9 cellular contexts compared by ENCODE assay signal in the genomic region with DNA sequence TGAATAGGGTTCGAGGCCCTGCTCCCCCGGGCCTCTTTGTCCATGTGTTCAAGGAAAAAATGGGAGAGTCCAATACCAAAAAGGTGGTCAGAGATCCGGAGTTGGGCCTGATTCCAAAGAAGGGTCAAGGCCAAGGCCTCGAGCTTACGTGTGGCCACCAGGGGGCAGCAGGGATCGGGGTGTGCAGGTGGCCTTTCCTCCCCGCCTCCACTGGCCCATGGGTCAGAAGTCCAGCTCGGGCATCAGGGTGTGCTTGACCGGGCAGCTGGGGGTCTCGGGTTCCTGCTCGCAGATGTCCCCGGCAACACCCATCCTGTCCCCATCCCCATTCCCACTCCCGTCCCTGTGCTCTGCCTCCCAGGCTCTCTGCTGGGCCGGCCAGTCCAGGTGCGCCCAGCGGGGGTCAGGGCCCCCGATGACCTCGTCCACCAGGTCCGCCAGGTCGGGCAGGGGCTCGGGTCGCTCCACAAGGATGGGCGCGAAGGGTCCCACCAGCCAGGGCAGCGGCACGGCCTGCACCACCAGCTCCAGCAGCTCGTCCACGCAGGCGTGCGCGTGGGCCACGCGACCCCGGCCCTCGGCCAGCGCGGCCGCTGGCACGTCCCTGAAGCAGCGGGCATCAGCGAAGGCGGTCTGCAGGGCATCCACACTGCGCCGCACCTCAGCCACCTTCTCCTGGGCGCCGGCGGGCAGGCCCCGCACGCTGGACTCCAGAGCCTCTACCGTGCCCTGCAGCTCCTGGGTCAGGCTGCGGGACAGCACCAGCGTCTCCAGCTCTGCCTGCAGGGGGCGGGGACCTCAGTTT. TPM values are rescaled to one million over a fixed set of nuclear protein-coding genes. Genes with fewer than 3 reads are reported as not detected.
DNase-seq lines count a peak whose midpoint lies in the region; ATAC-seq and TF ChIP-seq lines count a peak whose summit lies in the region.
"Had no signal": no experiment of that assay in that cellular context is flagged by ENCODE, and none has a peak within 500 bp of the region (broad histone marks: within the 10 kb centered on the region; RNA-seq: fewer than 3 reads in every experiment).

No MANE protein-coding gene starts in this region.

- H3K36me3 Mint-ChIP-seq in GM23338 (ENCODE audit: low read depth) = peaks cover 2% of the 10 kb centered on the region; the same call in 1 of the 3 replicates

- peak; percentile 81 for TF ChIP-seq CTCF in BE2C (IDR thresholded peaks at IDR 0.05; ENCODE audit: low read depth, low read length)
- TF ChIP-seq CTCF in GM23338 (conservative IDR thresholded peaks at IDR 0.05; ENCODE audit: low read depth in 2 of 2) = peak; percentile 86 to 92
- peak; percentile 39 to 68 (median 54) for TF ChIP-seq CTCF in esophagus muscularis mucosa (IDR thresholded peaks at IDR 0.05)

- in situ Hi-C loops in SK-MEL-5 (cut with HindIII; ENCODE audit: low pct_unique_long_range_greater_than_20kb, low sequenced_read_pairs) = no loop called here

- TF ChIP-seq EP300 in esophagus muscularis mucosa (IDR thresholded peaks at IDR 0.05) = no peak

- peak; percentile 55 for ATAC-seq in GM23338

- no peak overlapping the region for H3K4me3 Mint-ChIP-seq in GM23338

- H3K36me3 ChIP-seq in BE2C (no peaks in the 10 kb centered on the region), GM23338 (ENCODE audit: insufficient read depth) (no peaks in the 10 kb centered on the region), esophagus muscularis mucosa (peaks cover 0 to 1% (median 0%) of the 10 kb centered on the region in 4 donors)

- no peaks in the 10 kb centered on the region; the same call in 1 of the 2 replicates for H3K9me3 ChIP-seq in BE2C
- no peaks in the 10 kb centered on the region for H3K9me3 ChIP-seq in esophagus muscularis mucosa

- H3K9me2 ChIP-seq in GM23338 (ENCODE audit: insufficient read depth) = no peaks in the 10 kb centered on the region

- peaks cover 4% of the 10 kb centered on the region for H3K4me1 Mint-ChIP-seq in GM23338

- no peaks in the 10 kb centered on the region for H3F3A ChIP-seq in GM23338 (replicated peaks; ENCODE audit: low read depth)

- intact Hi-C loops in esophagus muscularis mucosa (cut with DNase I) = no loop called here

- no peak for TF ChIP-seq POLR2A in esophagus muscularis mucosa (IDR thresholded peaks at IDR 0.05; ENCODE audit: low read depth)

- H3K4me3 ChIP-seq in BE2C (ENCODE audit: low read depth, low read length) (no peak overlapping the region), GM23338 (no peak overlapping the region), esophagus muscularis mucosa (no peak overlapping the region)

- H3K79me2 ChIP-seq in GM23338 (replicated peaks; ENCODE audit: insufficient read depth) = no peaks in the 10 kb centered on the region

- H3K27ac Mint-ChIP-seq in GM23338 = no peak overlapping the region

- H3K27me3 Mint-ChIP-seq in GM23338 (ENCODE audit: insufficient read depth, low read depth, poor library complexity) = peaks cover 18% of the 10 kb centered on the region

- H3K4me1 ChIP-seq in BE2C (no peaks in the 10 kb centered on the region), GM23338 (ENCODE audit: insufficient read depth) (no peaks in the 10 kb centered on the region), esophagus muscularis mucosa (peaks cover 16 to 31% (median 21%) of the 10 kb centered on the region in 4 donors)

- no peak overlapping the region for H3K27ac ChIP-seq in GM23338 (ENCODE audit: low read depth)
- H3K27ac ChIP-seq in esophagus muscularis mucosa (replicated peaks in 1 of 4) = no peak overlapping the region

- H3K27me3 ChIP-seq in BE2C (no peaks in the 10 kb centered on the region), GM23338 (ENCODE audit: insufficient read depth) (0 out of 2 replicates have a peak, but pooled peaks cover 6% of the 10 kb centered on the region), esophagus muscularis mucosa (no peaks in the 10 kb centered on the region)

- peaks cover 3% of the 10 kb centered on the region; the same call in 2 of the 3 replicates for H3K9me3 Mint-ChIP-seq in GM23338

- peak; percentile 66 for DNase-seq in BE2C
- DNase-seq in GM23338 (ENCODE audit: low spot score) = peak; percentile 74
- peak; percentile 61 for DNase-seq in SK-MEL-5 (ENCODE audit: low read depth, low spot score)
- DNase-seq in esophagus muscularis mucosa (ENCODE audit: extremely low spot score) = no peak
- peak; percentile 11 for DNase-seq in pons (ENCODE audit: low spot score)
- DNase-seq in ureter (ENCODE audit: low spot score) = no peak
- DNase-seq in cerebellar cortex (ENCODE audit: low spot score) = no peak
- DNase-seq in NCI-H446 treated with DMSO at 0.1 percent for 48 hours (lab: John Stamatoyannopoulos, UW) = no peak

- H2AFZ ChIP-seq in GM23338 = no peak overlapping the region

- H4K20me1 ChIP-seq in GM23338 (replicated peaks; ENCODE audit: insufficient read depth) = no peaks in the 10 kb centered on the region; the same call in 1 of the 2 replicates

- WGBS in esophagus muscularis mucosa = 35% methylated on average over 11 of the region's 53 CpGs

- no peak overlapping the region for H3K4me2 ChIP-seq in GM23338

TF ChIP-seq in GM23338, 12 proteins besides CTCF, POLR2A, EP300 and RAD21 (continues in another document):
- TF ChIP-seq, protein P1, sequence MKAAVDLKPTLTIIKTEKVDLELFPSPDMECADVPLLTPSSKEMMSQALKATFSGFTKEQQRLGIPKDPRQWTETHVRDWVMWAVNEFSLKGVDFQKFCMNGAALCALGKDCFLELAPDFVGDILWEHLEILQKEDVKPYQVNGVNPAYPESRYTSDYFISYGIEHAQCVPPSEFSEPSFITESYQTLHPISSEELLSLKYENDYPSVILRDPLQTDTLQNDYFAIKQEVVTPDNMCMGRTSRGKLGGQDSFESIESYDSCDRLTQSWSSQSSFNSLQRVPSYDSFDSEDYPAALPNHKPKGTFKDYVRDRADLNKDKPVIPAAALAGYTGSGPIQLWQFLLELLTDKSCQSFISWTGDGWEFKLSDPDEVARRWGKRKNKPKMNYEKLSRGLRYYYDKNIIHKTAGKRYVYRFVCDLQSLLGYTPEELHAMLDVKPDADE (IDR thresholded peaks at IDR 0.05) = no peak

RNA-seq across cellular contexts. Expression of a gene that starts 5.2 kb away (rescaled TPM):
- 0.15 TPM for polyA plus RNA-seq in BE2C (2012; ENCODE audit: insufficient read depth, insufficient read length, low read depth)
- total RNA-seq in GM23338 (2014; rRNA removed; shearing (Covaris generic)) = 0.59 and 0.70 TPM in 2 replicates
- polyA plus RNA-seq in GM23338 (2016; fragmentation: Nextera tagmentation; extraction: Ambion mirVana) = 0.19 and 0.21 TPM in 2 replicates
- 0.05 TPM in 2 replicates for total RNA-seq in SK-MEL-5 (2014; rRNA removed; shearing (Covaris generic))
- polyA plus RNA-seq in SK-MEL-5 (2015; cell fraction: cytosol; rRNA removed) = 0.01 and 0.03 TPM in 2 replicates
- 0.28 and 0.34 TPM in 2 replicates for polyA plus RNA-seq in SK-MEL-5 (2015; cell fraction: nucleus; rRNA removed)
- total RNA-seq in esophagus muscularis mucosa = 100 to 1,000 TPM in 2 of 4 donors, 10 to 100 TPM in 2; 45.7 to 134 (median 91.1) TPM
- 27.1 TPM for total RNA-seq in ureter

RNA-seq across cellular contexts. Expression of a gene that starts 11.5 kb away (rescaled TPM):
- 0.25 TPM for polyA plus RNA-seq in BE2C (2012; ENCODE audit: insufficient read depth, insufficient read length, low read depth)
- total RNA-seq in GM23338 (2014; rRNA removed; shearing (Covaris generic)) = 0.47 and 3.5 TPM in 2 replicates
- 1.5 and 1.9 TPM in 2 replicates for polyA plus RNA-seq in GM23338 (2016; fragmentation: Nextera tagmentation; extraction: Ambion mirVana)
- 1.2 TPM in 1 of 2 replicates, not detected in the other for total RNA-seq in SK-MEL-5 (2014; rRNA removed; shearing (Covaris generic))
- polyA plus RNA-seq in SK-MEL-5 (2015; cell fraction: cytosol; rRNA removed) = 0.04 TPM in 1 of 2 replicates, not detected in the other
- polyA plus RNA-seq in SK-MEL-5 (2015; cell fraction: nucleus; rRNA removed) = 2.5 and 6.7 TPM in 2 replicates
- total RNA-seq in esophagus muscularis mucosa (10 to 100 TPM in 1 of 4 donors, 1 to 10 TPM in 3; 7.9 to 11.9 (median 9.1) TPM), ureter (30.3 TPM)
- total RNA-seq: HT1080 had no signal

RNA-seq across cellular contexts. Expression of a gene that starts 16.3 kb away (rescaled TPM):
- 0.14 TPM for polyA plus RNA-seq in BE2C (2012; ENCODE audit: insufficient read depth, insufficient read length, low read depth)
- total RNA-seq in GM23338 (2014; rRNA removed; shearing (Covaris generic)) = 0.45 and 0.54 TPM in 2 replicates
- 0.21 and 0.43 TPM in 2 replicates for polyA plus RNA-seq in GM23338 (2016; fragmentation: Nextera tagmentation; extraction: Ambion mirVana)
- 0.05 and 0.21 TPM in 2 replicates for total RNA-seq in SK-MEL-5 (2014; rRNA removed; shearing (Covaris generic))
- polyA plus RNA-seq in SK-MEL-5 (2015; cell fraction: cytosol; rRNA removed) = 0.30 and 0.34 TPM in 2 replicates
- 0.56 TPM in 1 of 2 replicates, not detected in the other for polyA plus RNA-seq in SK-MEL-5 (2015; cell fraction: nucleus; rRNA removed)
- 1 to 10 TPM in 2 of 4 donors, under 1 TPM in 2; 0.17 to 9.4 (median 0.79) TPM for total RNA-seq in esophagus muscularis mucosa
- 19.4 TPM for total RNA-seq in ureter
- total RNA-seq: HT1080 had no signal

RNA-seq across cellular contexts. Expression of a gene that starts 36.0 kb away (rescaled TPM):
- not detected for polyA plus RNA-seq in BE2C (2012; ENCODE audit: insufficient read depth, insufficient read length, low read depth)
- total RNA-seq in GM23338 (2014; rRNA removed; shearing (Covaris generic)) = 39.8 and 42.7 TPM in 2 replicates
- 5.3 and 6.9 TPM in 2 replicates for polyA plus RNA-seq in GM23338 (2016; fragmentation: Nextera tagmentation; extraction: Ambion mirVana)
- total RNA-seq in SK-MEL-5 (2014; rRNA removed; shearing (Covaris generic)) = 6.3 and 6.9 TPM in 2 replicates
- polyA plus RNA-seq in SK-MEL-5 (2015; cell fraction: cytosol; rRNA removed) = 10.6 and 13.6 TPM in 2 replicates
- 3.9 and 5.1 TPM in 2 replicates for polyA plus RNA-seq in SK-MEL-5 (2015; cell fraction: nucleus; rRNA removed)
- total RNA-seq in esophagus muscularis mucosa (10 to 100 TPM in 2 of 4 donors, 1 to 10 TPM in 2; 3.7 to 22.5 (median 14.2) TPM), ureter (12.3 TPM)

RNA-seq across cellular contexts. Expression of a gene that starts 51.4 kb away (rescaled TPM):
- 190 TPM for polyA plus RNA-seq in BE2C (2012; ENCODE audit: insufficient read depth, insufficient read length, low read depth)
- total RNA-seq in GM23338 (2014; rRNA removed; shearing (Covaris generic)) = 94.6 and 113 TPM in 2 replicates
- polyA plus RNA-seq in GM23338 (2016; fragmentation: Nextera tagmentation; extraction: Ambion mirVana) = 64.8 and 72.4 TPM in 2 replicates
- 24.5 and 25.2 TPM in 2 replicates for total RNA-seq in SK-MEL-5 (2014; rRNA removed; shearing (Covaris generic))
- polyA plus RNA-seq in SK-MEL-5 (2015; cell fraction: cytosol; rRNA removed) = 53.2 and 60.4 TPM in 2 replicates
- 48.3 and 69.7 TPM in 2 replicates for polyA plus RNA-seq in SK-MEL-5 (2015; cell fraction: nucleus; rRNA removed)
- total RNA-seq in esophagus muscularis mucosa = 10 to 100 TPM; 30.5 to 72.3 (median 45.5) TPM
- 45.9 TPM for total RNA-seq in ureter

Comparison
In these comparisons a context has a peak if more than half of its experiments do, and no peak if none do; other contexts are left out.
1. DNase-seq: peak in BE2C (single experiment), GM23338 (single experiment), SK-MEL-5 (single experiment) and pons (single experiment); none in esophagus muscularis mucosa (single experiment), ureter (single experiment), cerebellar cortex (single experiment) and NCI-H446 treated with DMSO at 0.1 percent for 48 hours (single experiment).
2. RNA of a gene that starts 5.2 kb away (total RNA-seq): 45.7 to 134 TPM in esophagus muscularis mucosa and 27.1 TPM in ureter (single experiment); 0.59 to 0.70 TPM in GM23338 and 0.05 TPM in SK-MEL-5; every median in the first group is over 10 times any median in the second.
3. Peak in every context shown above with its lines, with median percentiles within 50 percentile points of each other: CTCF ChIP-seq.